Comparison of ENCODE assay signal across 1 cellular context in the genomic region with DNA sequence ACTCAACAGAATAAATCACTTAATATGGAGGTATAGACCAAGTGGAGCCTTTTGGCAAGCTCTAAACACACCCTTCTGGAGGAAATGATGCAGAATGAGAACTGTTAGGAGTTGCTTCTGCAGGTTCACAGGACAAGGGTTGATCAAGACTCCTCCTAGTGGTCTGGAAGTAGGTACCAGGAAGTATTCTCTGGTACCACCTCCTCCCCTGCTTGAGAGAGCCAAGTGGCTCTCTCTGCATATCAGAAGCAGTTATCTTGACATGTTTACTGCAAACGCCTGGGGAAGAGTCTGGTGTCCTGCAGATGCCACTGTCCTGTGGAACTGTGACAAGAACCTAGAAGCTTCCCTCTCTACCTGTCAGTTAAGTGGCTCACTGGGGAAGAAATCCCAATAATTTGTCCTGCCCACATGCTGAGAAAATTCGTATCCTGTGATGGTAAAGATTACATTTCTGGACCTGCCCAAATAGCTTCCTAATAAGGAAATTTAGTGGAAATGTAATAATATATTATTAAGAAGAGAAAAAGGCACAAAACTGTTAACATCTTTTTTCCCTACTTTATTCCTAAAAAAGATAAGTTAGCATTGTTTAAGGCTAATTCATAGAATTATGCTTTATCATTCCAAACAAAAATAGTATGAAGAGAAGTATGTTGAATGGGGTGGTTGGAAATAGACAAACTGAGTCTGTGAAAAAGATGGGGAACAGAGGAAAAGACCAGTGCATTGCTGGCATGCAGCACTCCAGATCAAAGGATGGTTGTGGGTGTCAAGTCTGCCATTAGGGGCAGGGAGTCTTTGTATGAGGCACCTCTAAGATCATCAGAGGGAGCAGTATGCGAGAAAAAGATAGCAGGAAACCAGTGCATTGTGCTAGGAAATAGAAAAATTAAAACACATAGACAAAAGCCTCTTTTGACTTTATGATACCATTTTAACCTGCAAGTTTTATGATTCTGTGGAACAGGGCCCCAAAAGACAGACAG.
A peak's percentile ranks its signal among the peaks of the same experiment; 100 is the strongest.
TF ChIP-seq lines count a peak whose summit lies in the region.

No MANE protein-coding gene starts in this region.

TF ChIP-seq in K562, 482 proteins besides CTCF, POLR2A, EP300 and RAD21 (continued from another document and continues in another):
- TF ChIP-seq ZNF592 (IDR thresholded peaks at IDR 0.05) (peak; percentile 60), TSC22D4 (tag; IDR thresholded peaks at IDR 0.05) (no peak), RCOR1 (IDR thresholded peaks at IDR 0.05; ENCODE audit: borderline replicate concordance in 1 of 2, low read depth in 2 of 2, low read length in 2 of 2) (peak in 1 of 2 experiments; percentile 80; a peak in 2 of 4 replicates), ARID1B (IDR thresholded peaks at IDR 0.05) (peak; percentile 55), NBN (IDR thresholded peaks at IDR 0.05; ENCODE audit: low read depth) (no peak), SMARCC2 (IDR thresholded peaks at IDR 0.05; ENCODE audit: low read depth) (no peak), TEAD1 (CRISPR knock-in tag; IDR thresholded peaks at IDR 0.05) (0 out of 4 replicates have a peak, but pooled peaks of 1 of the 2 experiments have one; percentile 7), ZFP91 (CRISPR knock-in tag; IDR thresholded peaks at IDR 0.05) (no peak), EHMT2 (IDR thresholded peaks at IDR 0.05) (0 out of 2 replicates have a peak, but pooled peaks have one; percentile 15), L3MBTL2 (IDR thresholded peaks at IDR 0.05) (0 out of 2 replicates have a peak, but pooled peaks have one; percentile 28), TFAP4 (CRISPR knock-in tag; IDR thresholded peaks at IDR 0.05; ENCODE audit: borderline replicate concordance) (no peak), FOXA3 (CRISPR knock-in tag; conservative IDR thresholded peaks at IDR 0.05 in 1 of 2, IDR thresholded peaks at IDR 0.05 in 1 of 2) (peak in 1 of 2 experiments; percentile 57; a peak in 2 of 4 replicates), RB1 (IDR thresholded peaks at IDR 0.05; ENCODE audit: low read depth) (peak; percentile 61; the same call in 1 of the 2 replicates), HMGXB4 (CRISPR knock-in tag; IDR thresholded peaks at IDR 0.05) (no peak), ATF4 (CRISPR knock-in tag; IDR thresholded peaks at IDR 0.05) (0 out of 2 replicates have a peak, but pooled peaks have one; percentile 17), CREB3L1 (IDR thresholded peaks at IDR 0.05; ENCODE audit: borderline replicate concordance, low read depth) (no peak), JUNB (CRISPR knock-in tag; conservative IDR thresholded peaks at IDR 0.05) (no peak), POLR2AphosphoS5 (IDR thresholded peaks at IDR 0.05; ENCODE audit: control insufficient read depth, insufficient read depth, low read depth, low read length) (peak; percentile 43; the same call in 1 of the 2 replicates), CBFA2T3 (IDR thresholded peaks at IDR 0.05) (0 out of 2 replicates have a peak, but pooled peaks have one; percentile 25), CC2D1A (IDR thresholded peaks at IDR 0.05) (peak; percentile 67; the same call in 1 of the 2 replicates), ETV1 (tag; conservative IDR thresholded peaks at IDR 0.05; ENCODE audit: low read depth) (peak; percentile 65)
- TF ChIP-seq, protein P1, sequence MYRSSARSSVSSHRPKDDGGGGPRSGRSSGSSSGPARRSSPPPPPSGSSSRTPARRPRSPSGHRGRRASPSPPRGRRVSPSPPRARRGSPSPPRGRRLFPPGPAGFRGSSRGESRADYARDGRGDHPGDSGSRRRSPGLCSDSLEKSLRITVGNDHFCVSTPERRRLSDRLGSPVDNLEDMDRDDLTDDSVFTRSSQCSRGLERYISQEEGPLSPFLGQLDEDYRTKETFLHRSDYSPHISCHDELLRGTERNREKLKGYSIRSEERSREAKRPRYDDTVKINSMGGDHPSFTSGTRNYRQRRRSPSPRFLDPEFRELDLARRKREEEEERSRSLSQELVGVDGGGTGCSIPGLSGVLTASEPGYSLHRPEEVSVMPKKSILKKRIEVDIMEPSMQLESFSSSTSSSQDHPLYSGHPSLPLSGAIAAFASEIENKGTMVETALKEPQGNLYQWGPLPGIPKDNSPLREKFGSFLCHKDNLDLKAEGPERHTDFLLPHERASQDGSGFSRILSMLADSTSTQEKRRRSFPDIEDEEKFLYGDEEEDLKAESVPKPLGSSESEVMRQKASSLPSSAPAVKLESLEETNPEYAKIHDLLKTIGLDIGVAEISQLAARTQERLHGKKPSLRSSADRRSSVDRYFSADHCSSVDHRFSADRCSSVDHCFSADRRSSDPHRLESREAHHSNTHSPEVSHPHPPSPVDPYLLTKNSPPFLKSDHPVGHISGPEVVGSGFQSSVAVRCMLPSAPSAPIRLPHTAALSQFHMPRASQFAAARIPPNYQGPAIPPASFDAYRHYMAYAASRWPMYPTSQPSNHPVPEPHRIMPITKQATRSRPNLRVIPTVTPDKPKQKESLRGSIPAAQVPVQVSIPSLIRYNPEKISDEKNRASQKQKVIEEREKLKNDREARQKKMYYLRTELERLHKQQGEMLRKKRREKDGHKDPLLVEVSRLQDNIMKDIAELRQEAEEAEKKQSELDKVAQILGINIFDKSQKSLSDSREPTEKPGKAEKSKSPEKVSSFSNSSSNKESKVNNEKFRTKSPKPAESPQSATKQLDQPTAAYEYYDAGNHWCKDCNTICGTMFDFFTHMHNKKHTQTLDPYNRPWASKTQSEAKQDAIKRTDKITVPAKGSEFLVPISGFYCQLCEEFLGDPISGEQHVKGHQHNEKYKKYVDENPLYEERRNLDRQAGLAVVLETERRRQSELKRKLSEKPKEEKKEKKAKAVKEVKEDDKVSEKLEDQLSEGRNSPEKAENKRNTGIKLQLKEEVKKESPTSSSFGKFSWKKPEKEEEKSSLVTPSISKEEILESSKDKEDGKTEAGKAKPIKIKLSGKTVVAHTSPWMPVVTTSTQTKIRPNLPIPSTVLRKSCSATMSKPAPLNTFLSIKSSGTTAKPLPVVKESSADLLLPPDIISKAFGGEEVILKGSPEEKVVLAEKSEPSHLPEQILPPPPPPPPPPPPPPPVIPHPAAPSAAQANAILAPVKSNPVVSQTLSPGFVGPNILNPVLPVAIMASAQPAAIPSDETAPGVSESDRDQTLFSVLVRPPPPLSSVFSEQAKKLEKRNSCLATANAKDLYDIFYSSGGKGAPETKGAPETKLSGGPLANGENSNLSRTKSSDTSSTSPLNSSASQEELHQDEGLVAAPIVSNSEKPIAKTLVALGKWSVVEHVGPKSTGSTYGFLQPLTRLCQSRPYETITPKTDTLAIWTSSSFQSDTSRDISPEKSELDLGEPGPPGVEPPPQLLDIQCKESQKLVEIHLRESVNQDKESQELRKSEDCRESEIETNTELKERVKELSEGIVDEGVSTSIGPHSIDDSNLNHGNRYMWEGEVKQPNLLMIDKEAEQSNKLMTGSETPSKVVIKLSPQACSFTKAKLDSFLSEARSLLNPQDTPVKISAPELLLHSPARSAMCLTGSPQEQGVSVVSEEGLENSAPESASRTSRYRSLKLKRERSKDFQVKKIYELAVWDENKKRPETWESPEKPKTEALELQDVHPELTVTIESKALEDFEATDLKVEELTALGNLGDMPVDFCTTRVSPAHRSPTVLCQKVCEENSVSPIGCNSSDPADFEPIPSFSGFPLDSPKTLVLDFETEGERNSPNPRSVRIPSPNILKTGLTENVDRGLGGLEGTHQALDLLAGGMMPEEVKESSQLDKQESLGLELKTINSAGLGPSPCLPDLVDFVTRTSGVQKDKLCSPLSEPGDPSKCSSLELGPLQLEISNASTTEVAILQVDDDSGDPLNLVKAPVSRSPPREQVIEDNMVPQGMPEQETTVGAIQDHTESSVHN (IDR thresholded peaks at IDR 0.05; ENCODE audit: borderline replicate concordance in 1 of 2, low read depth in 1 of 2): no peak
- TF ChIP-seq, protein P2, sequence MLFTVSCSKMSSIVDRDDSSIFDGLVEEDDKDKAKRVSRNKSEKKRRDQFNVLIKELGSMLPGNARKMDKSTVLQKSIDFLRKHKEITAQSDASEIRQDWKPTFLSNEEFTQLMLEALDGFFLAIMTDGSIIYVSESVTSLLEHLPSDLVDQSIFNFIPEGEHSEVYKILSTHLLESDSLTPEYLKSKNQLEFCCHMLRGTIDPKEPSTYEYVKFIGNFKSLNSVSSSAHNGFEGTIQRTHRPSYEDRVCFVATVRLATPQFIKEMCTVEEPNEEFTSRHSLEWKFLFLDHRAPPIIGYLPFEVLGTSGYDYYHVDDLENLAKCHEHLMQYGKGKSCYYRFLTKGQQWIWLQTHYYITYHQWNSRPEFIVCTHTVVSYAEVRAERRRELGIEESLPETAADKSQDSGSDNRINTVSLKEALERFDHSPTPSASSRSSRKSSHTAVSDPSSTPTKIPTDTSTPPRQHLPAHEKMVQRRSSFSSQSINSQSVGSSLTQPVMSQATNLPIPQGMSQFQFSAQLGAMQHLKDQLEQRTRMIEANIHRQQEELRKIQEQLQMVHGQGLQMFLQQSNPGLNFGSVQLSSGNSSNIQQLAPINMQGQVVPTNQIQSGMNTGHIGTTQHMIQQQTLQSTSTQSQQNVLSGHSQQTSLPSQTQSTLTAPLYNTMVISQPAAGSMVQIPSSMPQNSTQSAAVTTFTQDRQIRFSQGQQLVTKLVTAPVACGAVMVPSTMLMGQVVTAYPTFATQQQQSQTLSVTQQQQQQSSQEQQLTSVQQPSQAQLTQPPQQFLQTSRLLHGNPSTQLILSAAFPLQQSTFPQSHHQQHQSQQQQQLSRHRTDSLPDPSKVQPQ (CRISPR knock-in tag; IDR thresholded peaks at IDR 0.05; ENCODE audit: borderline replicate concordance): no peak
